2 cellular contexts compared by ENCODE assay signal in genomic region chr5:180235846-180236245, GRCh38.
TF ChIP-seq lines count a peak whose summit lies in the region.

No MANE protein-coding gene starts in this region.

TF ChIP-seq in WTC11, 78 proteins besides CTCF, POLR2A, EP300 and RAD21 (continued from another document):
- TF ChIP-seq ZNF512 (CRISPR knock-in tag; IDR thresholded peaks at IDR 0.05; ENCODE audit: borderline replicate concordance) (no peak), ZNF532 (CRISPR knock-in tag; IDR thresholded peaks at IDR 0.05; ENCODE audit: borderline replicate concordance) (no peak), CREB1 (CRISPR knock-in tag; IDR thresholded peaks at IDR 0.05) (no peak), SMAD4 (CRISPR knock-in tag; IDR thresholded peaks at IDR 0.05) (no peak), USF1 (CRISPR knock-in tag; IDR thresholded peaks at IDR 0.05) (no peak), E2F5 (CRISPR knock-in tag; IDR thresholded peaks at IDR 0.05) (no peak)
TF ChIP-seq in WTC11: peak in this region for 0.

TF ChIP-seq in endothelial cell of umbilical vein, 7 proteins besides CTCF, POLR2A, EP300 and RAD21 (continued from another document):
- TF ChIP-seq EZH2 (IDR thresholded peaks at IDR 0.05; ENCODE audit: borderline replicate concordance, low read depth, low read length, severe bottlenecking) (no peak), GATA2 (IDR thresholded peaks at IDR 0.05; ENCODE audit: insufficient read depth, insufficient read length, low read depth, low read length) (no peak), POLR2AphosphoS5 (IDR thresholded peaks at IDR 0.05; ENCODE audit: insufficient read depth, low read depth, low read length) (no peak), JUN (IDR thresholded peaks at IDR 0.05; ENCODE audit: borderline replicate concordance, insufficient read depth, insufficient read length, low read depth) (no peak), MAX (IDR thresholded peaks at IDR 0.05; ENCODE audit: insufficient read depth, insufficient read length) (no peak)
